ENCODE assay signal across 11 cellular contexts in genomic region chr1:4261327-4261726, GRCh38.
"Had no signal": no experiment of that assay in that cellular context is flagged by ENCODE, and none has a peak within 500 bp of the region (broad histone marks: within the 10 kb centered on the region; RNA-seq: fewer than 3 reads in every experiment).

No MANE protein-coding gene starts in this region.

- H3K4me3 ChIP-seq: GM23248, GM23338, HAP-1 had no signal

- H3K4me3 Mint-ChIP-seq: GM23338, H9, HFFc6 had no signal

- H3K4me1 ChIP-seq: HAP-1 had no signal

- H3K27ac Mint-ChIP-seq: GM23338, H9, HFFc6 had no signal

- DNase-seq: GM23248, GOT3, H7, H9, HCEC 1CT, HFFc6 had no signal

- H3K4me1 Mint-ChIP-seq: GM23338, H9 had no signal

- H3K9me3 ChIP-seq: HAP-1 had no signal

- H2AFZ ChIP-seq: GM23248, GM23338 had no signal

- H3K36me3 ChIP-seq: HAP-1 had no signal

- H3K4me2 ChIP-seq: GM23338 had no signal

- ATAC-seq: GM23338, HCT116 had no signal

- FAIRE-seq: H1, H54 had no signal

- H3K27ac ChIP-seq: GM23248 had no signal

- H3K9ac ChIP-seq: GM23248 had no signal
